35 cellular contexts compared by ENCODE assay signal in the genomic region with DNA sequence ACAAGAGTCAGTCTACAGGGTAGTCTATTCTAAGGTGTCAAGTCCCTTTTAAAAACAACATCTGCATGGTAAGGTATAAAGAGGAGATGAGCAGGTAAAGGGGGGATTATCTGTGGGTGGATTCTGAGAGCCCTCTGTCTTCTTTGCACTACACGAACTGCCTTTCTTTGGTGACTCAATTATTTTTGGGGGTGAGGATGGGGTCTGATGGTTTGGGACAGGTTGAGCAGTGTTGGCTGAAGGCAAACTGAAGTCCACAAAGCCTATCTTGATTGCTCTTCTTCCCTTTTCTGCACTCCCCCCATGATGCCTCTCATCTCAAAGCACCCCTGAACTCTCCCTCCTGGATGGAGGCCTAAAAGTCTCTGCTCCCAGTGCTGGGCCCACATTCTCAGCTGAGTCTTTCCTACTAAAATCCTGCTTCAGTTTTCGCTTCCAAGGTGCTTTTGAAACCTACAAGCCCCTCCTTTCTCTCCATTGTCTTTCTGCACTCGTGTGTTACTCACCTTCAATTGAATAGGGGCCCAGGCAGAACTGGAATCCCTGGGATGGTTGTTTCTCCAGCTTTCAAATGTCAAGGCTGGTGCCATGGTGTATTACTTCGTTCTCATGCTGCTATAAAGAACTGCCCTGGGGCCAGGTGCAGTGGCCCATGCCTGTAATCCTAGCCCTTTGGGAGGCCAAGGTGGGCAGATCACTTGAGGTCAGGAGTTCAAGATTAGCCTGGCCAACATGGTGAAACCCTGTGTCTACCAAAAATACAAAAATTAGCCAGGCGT.
"Had no signal": no experiment of that assay in that cellular context is flagged by ENCODE, and none has a peak within 500 bp of the region (broad histone marks: within the 10 kb centered on the region; RNA-seq: fewer than 3 reads in every experiment).

No MANE protein-coding gene starts in this region.

- H3K27ac Mint-ChIP-seq: activated CD4-positive, alpha-beta memory T cell treated with anti-CD3 and anti-CD28 coated beads, Interleukin-2, amount 10 ng/mL, durations not matched to agents 7 days and 5 days; activated naive CD8-positive, alpha-beta T cell treated with anti-CD3 and anti-CD28 coated beads for 36 hours; activated T-cell treated with anti-CD3 and anti-CD28 coated beads, Interleukin-2, amount 50 U/mL, for 72 hours; activated T-helper 17 cell treated with anti-CD3 and anti-CD28 coated beads, Interleukin-2, amount 50 U/mL, for 72 hours; T-helper 1 cell treated with Interleukin-12 subunit alpha and Interleukin-12 subunit beta and Interleukin-4 antibody, amounts not matched to agents 30 μg/mL and 1 μg/mL, for 36 hours; T-helper 2 cell treated with Interferon-gamma antibody and Interleukin-4, amounts not matched to agents 5 μg/mL and 100 μg/mL, for 36 hours; WTC11 had no signal

- H3K27me3 Mint-ChIP-seq: activated CD4-positive, alpha-beta memory T cell treated with anti-CD3 and anti-CD28 coated beads, Interleukin-2, amount 10 ng/mL, durations not matched to agents 7 days and 5 days; activated naive CD8-positive, alpha-beta T cell treated with anti-CD3 and anti-CD28 coated beads for 36 hours; activated T-helper 17 cell treated with anti-CD3 and anti-CD28 coated beads, Interleukin-2, amount 50 U/mL, for 72 hours; IgD-negative memory B cell had no signal

- H3K27me3 ChIP-seq: brain microvascular endothelial cell, Peyer's patch, SJSA1 had no signal

- H3K4me1 Mint-ChIP-seq: activated CD4-positive, alpha-beta memory T cell treated with anti-CD3 and anti-CD28 coated beads, Interleukin-2, amount 10 ng/mL, durations not matched to agents 7 days and 5 days; activated T-helper 17 cell treated with anti-CD3 and anti-CD28 coated beads, Interleukin-2, amount 50 U/mL, for 72 hours had no signal

- H3K27ac ChIP-seq: brain microvascular endothelial cell, KMS-11, Peyer's patch, SJSA1 had no signal

- ATAC-seq: activated T-cell treated with anti-CD3 and anti-CD28 coated beads, Interleukin-2, amount 50 U/mL, for 72 hours; activated T-helper 17 cell treated with anti-CD3 and anti-CD28 coated beads, Interleukin-2, amount 50 U/mL, for 72 hours; WTC11 had no signal

- H3K4me3 Mint-ChIP-seq: activated CD4-positive, alpha-beta memory T cell treated with anti-CD3 and anti-CD28 coated beads, Interleukin-2, amount 10 ng/mL, durations not matched to agents 7 days and 5 days; activated naive CD8-positive, alpha-beta T cell treated with anti-CD3 and anti-CD28 coated beads for 36 hours; activated T-cell treated with anti-CD3 and anti-CD28 coated beads, Interleukin-2, amount 50 U/mL, for 72 hours; activated T-helper 17 cell treated with anti-CD3 and anti-CD28 coated beads, Interleukin-2, amount 50 U/mL, for 72 hours; T-helper 1 cell treated with Interleukin-12 subunit alpha and Interleukin-12 subunit beta and Interleukin-4 antibody, amounts not matched to agents 30 μg/mL and 1 μg/mL, for 36 hours; T-helper 2 cell treated with Interferon-gamma antibody and Interleukin-4, amounts not matched to agents 5 μg/mL and 100 μg/mL, for 36 hours; WTC11 had no signal

- H3K4me1 ChIP-seq: Peyer's patch, SJSA1 had no signal

- H3K36me3 Mint-ChIP-seq: activated naive CD8-positive, alpha-beta T cell treated with anti-CD3 and anti-CD28 coated beads for 36 hours; WTC11 had no signal

- H3K9me3 Mint-ChIP-seq: activated CD4-positive, alpha-beta memory T cell treated with anti-CD3 and anti-CD28 coated beads, Interleukin-2, amount 10 ng/mL, durations not matched to agents 7 days and 5 days; activated naive CD8-positive, alpha-beta T cell treated with anti-CD3 and anti-CD28 coated beads for 36 hours; activated T-cell treated with anti-CD3 and anti-CD28 coated beads, Interleukin-2, amount 50 U/mL, for 72 hours; T-helper 1 cell treated with Interleukin-12 subunit alpha and Interleukin-12 subunit beta and Interleukin-4 antibody, amounts not matched to agents 30 μg/mL and 1 μg/mL, for 36 hours; T-helper 2 cell treated with Interferon-gamma antibody and Interleukin-4, amounts not matched to agents 5 μg/mL and 100 μg/mL, for 36 hours; WTC11 had no signal

- DNase-seq: activated CD4-positive, alpha-beta memory T cell treated with anti-CD3 and anti-CD28 coated beads, Interleukin-2, amount 10 ng/mL, durations not matched to agents 7 days and 5 days; activated CD4-positive, alpha-beta T cell treated with anti-CD3 and anti-CD28 coated beads for 48 hours; activated CD4-positive, CD25-positive, alpha-beta regulatory T cell treated with anti-CD3 and anti-CD28 coated beads, Interleukin-2, amount 50 U/mL, for 72 hours; activated effector memory CD4-positive, alpha-beta T cell treated with anti-CD3 and anti-CD28 coated beads, Interleukin-2, amount 50 U/mL, for 16 hours; activated naive CD4-positive, alpha-beta T cell; activated naive CD4-positive, alpha-beta T cell treated with anti-CD3 and anti-CD28 coated beads, Interleukin-2, amount 50 U/mL, for 16 hours; activated naive CD8-positive, alpha-beta T cell treated with anti-CD3 and anti-CD28 coated beads for 36 hours; activated T-cell treated with anti-CD3 and anti-CD28 coated beads, Interleukin-2, amount 50 U/mL, for 1 hour; activated T-cell treated with anti-CD3 and anti-CD28 coated beads, Interleukin-2, amount 50 U/mL, for 72 hours; amniotic stem cell; aorta; brain microvascular endothelial cell; central memory CD4-positive, alpha-beta T cell; NCI-H1105; NCI-H1436; NCI-H1694; NCI-H1930; NCI-H2081 treated with DMSO at 0.1 percent for 48 hours; NCI-H2171; NCI-H510A; NCI-H526; NCI-H748 treated with DMSO at 0.1 percent for 48 hours; NK-92 treated with Interleukin-12 subunit alpha and Interleukin-12 subunit beta, amount 100 ng/mL, for 24 hours; PC-3; Peyer's patch; RPMI8226; SHP77 treated with DMSO at 0.1 percent for 48 hours; SK-N-SH had no signal
